ENCODE assay signal across 35 cellular contexts in the genomic region with DNA sequence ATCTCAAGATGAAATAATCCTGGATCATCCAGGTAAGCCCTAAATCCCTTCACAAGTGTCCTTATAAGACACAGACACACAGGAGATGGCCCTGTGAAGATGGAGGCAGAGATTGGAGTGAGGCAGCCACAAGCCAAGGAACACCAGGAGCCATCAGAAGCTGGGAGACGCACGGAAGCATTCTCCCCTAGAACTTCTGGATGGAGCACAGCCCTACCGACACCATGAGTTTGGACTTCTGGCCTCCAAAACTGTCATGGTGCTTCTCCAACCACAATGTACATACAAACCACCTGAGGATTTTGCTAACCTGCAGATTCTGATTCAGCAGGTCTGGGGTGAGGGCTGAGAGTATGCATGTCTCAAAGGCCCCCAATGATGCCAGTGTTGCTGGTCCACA.
"Had no signal": no experiment of that assay in that cellular context is flagged by ENCODE, and none has a peak within 500 bp of the region (broad histone marks: within the 10 kb centered on the region; RNA-seq: fewer than 3 reads in every experiment).

No MANE protein-coding gene starts in this region.

- H3K27me3 Mint-ChIP-seq: activated CD4-positive, alpha-beta T cell treated with anti-CD3 and anti-CD28 coated beads, Interleukin-2, amount 10 ng/mL, durations not matched to agents 7 days and 5 days; activated naive CD4-positive, alpha-beta T cell treated with anti-CD3 and anti-CD28 coated beads, Interleukin-2, amount 50 U/mL, for 24 hours; activated naive CD8-positive, alpha-beta T cell treated with anti-CD3 and anti-CD28 coated beads for 36 hours; activated naive CD8-positive, alpha-beta T cell treated with anti-CD3 and anti-CD28 coated beads, Interleukin-2, amount 50 U/mL, for 24 hours; central memory CD8-positive, alpha-beta T cell; dendritic cell treated with granulocyte-macrophage colony-stimulating factor and Interleukin-4, amounts not matched to agents 40 ng/mL and 50 ng/mL, for 4 days had no signal

- H3K9me3 Mint-ChIP-seq: activated CD4-positive, alpha-beta memory T cell treated with anti-CD3 and anti-CD28 coated beads, Interleukin-2, amount 10 ng/mL, durations not matched to agents 7 days and 5 days; activated CD4-positive, alpha-beta T cell treated with anti-CD3 and anti-CD28 coated beads, Interleukin-2, amount 10 ng/mL, durations not matched to agents 7 days and 5 days; activated naive CD4-positive, alpha-beta T cell treated with anti-CD3 and anti-CD28 coated beads for 36 hours; activated naive CD4-positive, alpha-beta T cell treated with anti-CD3 and anti-CD28 coated beads, Interleukin-2, amount 50 U/mL, for 24 hours; activated naive CD8-positive, alpha-beta T cell treated with anti-CD3 and anti-CD28 coated beads for 36 hours; activated naive CD8-positive, alpha-beta T cell treated with anti-CD3 and anti-CD28 coated beads, Interleukin-2, amount 50 U/mL, for 24 hours; activated T-helper 1 cell treated with anti-CD3 and anti-CD28 coated beads, Interleukin-12 subunit alpha, Interleukin-12 subunit beta, Interleukin-2, Interleukin-4 antibody, amounts not matched to agents 30 ng/mL and 10 ng/mL and 1 ng/mL, durations not matched to agents 14 hours and 24 hours and 36 hours; activated T-helper 2 cell treated with anti-CD3 and anti-CD28 coated beads, Interferon-gamma antibody, Interleukin-2, Interleukin-4, amounts not matched to agents 10 μg/mL and 5 μg/mL and 100 μg/mL, durations not matched to agents 14 hours and 24 hours and 36 hours; central memory CD8-positive, alpha-beta T cell; dendritic cell treated with granulocyte-macrophage colony-stimulating factor and Interleukin-4, amounts not matched to agents 40 ng/mL and 50 ng/mL, for 4 days; effector memory CD8-positive, alpha-beta T cell; T-helper 2 cell treated with Interferon-gamma antibody and Interleukin-4, amounts not matched to agents 5 μg/mL and 100 μg/mL, for 36 hours had no signal

- H3K4me3 ChIP-seq: adrenal gland, body of pancreas, breast epithelium, cardiac muscle cell, coronary artery, dorsolateral prefrontal cortex, esophagus muscularis mucosa, gastrocnemius medialis had no signal

- H3K27ac ChIP-seq: adrenal gland, body of pancreas, breast epithelium, cardiac muscle cell, coronary artery, dorsolateral prefrontal cortex, esophagus muscularis mucosa, foreskin keratinocyte, gastrocnemius medialis had no signal

- H3K4me3 Mint-ChIP-seq: activated CD4-positive, alpha-beta memory T cell treated with anti-CD3 and anti-CD28 coated beads, Interleukin-2, amount 10 ng/mL, durations not matched to agents 7 days and 5 days; activated CD4-positive, alpha-beta T cell treated with anti-CD3 and anti-CD28 coated beads, Interleukin-2, amount 10 ng/mL, durations not matched to agents 7 days and 5 days; activated naive CD4-positive, alpha-beta T cell treated with anti-CD3 and anti-CD28 coated beads for 36 hours; activated naive CD4-positive, alpha-beta T cell treated with anti-CD3 and anti-CD28 coated beads, Interleukin-2, amount 50 U/mL, for 24 hours; activated naive CD8-positive, alpha-beta T cell treated with anti-CD3 and anti-CD28 coated beads for 36 hours; activated naive CD8-positive, alpha-beta T cell treated with anti-CD3 and anti-CD28 coated beads, Interleukin-2, amount 50 U/mL, for 24 hours; activated T-helper 1 cell treated with anti-CD3 and anti-CD28 coated beads, Interleukin-12 subunit alpha, Interleukin-12 subunit beta, Interleukin-2, Interleukin-4 antibody, amounts not matched to agents 30 ng/mL and 10 ng/mL and 1 ng/mL, durations not matched to agents 14 hours and 24 hours and 36 hours; central memory CD8-positive, alpha-beta T cell; dendritic cell treated with granulocyte-macrophage colony-stimulating factor and Interleukin-4, amounts not matched to agents 40 ng/mL and 50 ng/mL, for 4 days; effector memory CD8-positive, alpha-beta T cell; T-helper 17 cell; T-helper 2 cell treated with Interferon-gamma antibody and Interleukin-4, amounts not matched to agents 5 μg/mL and 100 μg/mL, for 36 hours had no signal

- H3K4me1 Mint-ChIP-seq: activated CD4-positive, alpha-beta memory T cell treated with anti-CD3 and anti-CD28 coated beads, Interleukin-2, amount 10 ng/mL, durations not matched to agents 7 days and 5 days; activated CD4-positive, alpha-beta T cell treated with anti-CD3 and anti-CD28 coated beads, Interleukin-2, amount 10 ng/mL, durations not matched to agents 7 days and 5 days; activated naive CD4-positive, alpha-beta T cell treated with anti-CD3 and anti-CD28 coated beads, Interleukin-2, amount 50 U/mL, for 24 hours; activated naive CD8-positive, alpha-beta T cell treated with anti-CD3 and anti-CD28 coated beads for 36 hours; activated naive CD8-positive, alpha-beta T cell treated with anti-CD3 and anti-CD28 coated beads, Interleukin-2, amount 50 U/mL, for 24 hours; central memory CD8-positive, alpha-beta T cell; T-helper 17 cell had no signal

- H3K36me3 Mint-ChIP-seq: activated naive CD4-positive, alpha-beta T cell treated with anti-CD3 and anti-CD28 coated beads, Interleukin-2, amount 50 U/mL, for 24 hours; activated naive CD8-positive, alpha-beta T cell treated with anti-CD3 and anti-CD28 coated beads for 36 hours had no signal

- H3K36me3 ChIP-seq: adrenal gland, breast epithelium, cardiac muscle cell, esophagus muscularis mucosa, gastrocnemius medialis had no signal

- H3K4me1 ChIP-seq: adrenal gland, body of pancreas, breast epithelium, esophagus muscularis mucosa, gastrocnemius medialis had no signal

- H3K27me3 ChIP-seq: adrenal gland, body of pancreas, breast epithelium, cardiac muscle cell, dorsolateral prefrontal cortex, esophagus muscularis mucosa, foreskin keratinocyte, gastrocnemius medialis had no signal

- H3K9me3 ChIP-seq: adrenal gland, body of pancreas, breast epithelium, esophagus muscularis mucosa, gastrocnemius medialis had no signal

- DNase-seq: activated CD4-positive, alpha-beta memory T cell treated with anti-CD3 and anti-CD28 coated beads, Interleukin-2, amount 10 ng/mL, durations not matched to agents 7 days and 5 days; activated CD4-positive, alpha-beta T cell treated with anti-CD3 and anti-CD28 coated beads for 1 hour; activated CD4-positive, alpha-beta T cell treated with anti-CD3 and anti-CD28 coated beads for 4 hours; activated CD4-positive, alpha-beta T cell treated with anti-CD3 and anti-CD28 coated beads, Interleukin-2, amount 10 ng/mL, durations not matched to agents 7 days and 5 days; activated CD4-positive, alpha-beta T cell treated with anti-CD3 and anti-CD28 coated beads, Interleukin-2, amount 50 U/mL, for 4 hours; activated effector memory CD4-positive, alpha-beta T cell treated with anti-CD3 and anti-CD28 coated beads, Interleukin-2, amount 50 U/mL, for 16 hours; activated naive CD4-positive, alpha-beta T cell treated with anti-CD3 and anti-CD28 coated beads for 36 hours; activated naive CD8-positive, alpha-beta T cell treated with anti-CD3 and anti-CD28 coated beads for 36 hours; activated naive CD8-positive, alpha-beta T cell treated with anti-CD3 and anti-CD28 coated beads, Interleukin-2, amount 50 U/mL, for 24 hours; activated T-cell treated with anti-CD3 and anti-CD28 coated beads, Interleukin-2, amount 50 U/mL, for 1 hour; activated T-cell treated with anti-CD3 and anti-CD28 coated beads, Interleukin-2, amount 50 U/mL, for 48 hours; adrenal gland; amygdala; aorta; body of pancreas; dorsolateral prefrontal cortex; effector CD4-positive, alpha-beta T cell; effector memory CD8-positive, alpha-beta T cell; erythroblast; foreskin keratinocyte; gastrocnemius medialis; hippocampal formation; T-helper 1 cell; T-helper 17 cell; T1000 had no signal

- H3K27ac Mint-ChIP-seq: activated CD4-positive, alpha-beta memory T cell treated with anti-CD3 and anti-CD28 coated beads, Interleukin-2, amount 10 ng/mL, durations not matched to agents 7 days and 5 days; activated CD4-positive, alpha-beta T cell treated with anti-CD3 and anti-CD28 coated beads, Interleukin-2, amount 10 ng/mL, durations not matched to agents 7 days and 5 days; activated naive CD4-positive, alpha-beta T cell treated with anti-CD3 and anti-CD28 coated beads for 36 hours; activated naive CD4-positive, alpha-beta T cell treated with anti-CD3 and anti-CD28 coated beads, Interleukin-2, amount 50 U/mL, for 24 hours; activated naive CD8-positive, alpha-beta T cell treated with anti-CD3 and anti-CD28 coated beads for 36 hours; activated naive CD8-positive, alpha-beta T cell treated with anti-CD3 and anti-CD28 coated beads, Interleukin-2, amount 50 U/mL, for 24 hours; activated T-helper 1 cell treated with anti-CD3 and anti-CD28 coated beads, Interleukin-12 subunit alpha, Interleukin-12 subunit beta, Interleukin-2, Interleukin-4 antibody, amounts not matched to agents 30 ng/mL and 10 ng/mL and 1 ng/mL, durations not matched to agents 14 hours and 24 hours and 36 hours; activated T-helper 2 cell treated with anti-CD3 and anti-CD28 coated beads, Interferon-gamma antibody, Interleukin-2, Interleukin-4, amounts not matched to agents 10 μg/mL and 5 μg/mL and 100 μg/mL, durations not matched to agents 14 hours and 24 hours and 36 hours; dendritic cell treated with granulocyte-macrophage colony-stimulating factor and Interleukin-4, amounts not matched to agents 40 ng/mL and 50 ng/mL, for 4 days; effector memory CD8-positive, alpha-beta T cell; T-helper 17 cell; T-helper 2 cell treated with Interferon-gamma antibody and Interleukin-4, amounts not matched to agents 5 μg/mL and 100 μg/mL, for 36 hours had no signal

- ATAC-seq: activated naive CD8-positive, alpha-beta T cell treated with anti-CD3 and anti-CD28 coated beads, Interleukin-2, amount 50 U/mL, for 24 hours; body of pancreas; effector memory CD8-positive, alpha-beta T cell; foreskin keratinocyte; gastrocnemius medialis; T-helper 17 cell had no signal
